In genomic region chr7:133950856-133951255, GRCh38 we compare ENCODE assay signal across 23 cellular contexts.
DNase-seq lines count a peak whose midpoint lies in the region; ATAC-seq and TF ChIP-seq lines count a peak whose summit lies in the region.
"Had no signal": no experiment of that assay in that cellular context is flagged by ENCODE, and none has a peak within 500 bp of the region (broad histone marks: within the 10 kb centered on the region; RNA-seq: fewer than 3 reads in every experiment).

No MANE protein-coding gene starts in this region.

- H3K4me3 Mint-ChIP-seq in nephron progenitor cell, result no peak overlapping the region
- H3K4me3 Mint-ChIP-seq in activated naive CD4-positive, alpha-beta T cell treated with anti-CD3 and anti-CD28 coated beads for 36 hours, result no peak overlapping the region
- H3K4me3 Mint-ChIP-seq in effector memory CD8-positive, alpha-beta T cell, result no peak overlapping the region
- H3K4me3 Mint-ChIP-seq: B cell; CD14-positive monocyte; CD8-positive, alpha-beta memory T cell had no signal

- no peak for TF ChIP-seq POLR2A in erythroblast (IDR thresholded peaks at IDR 0.05; ENCODE audit: low read length)

- intact Hi-C loops in activated naive CD4-positive, alpha-beta T cell treated with anti-CD3 and anti-CD28 coated beads for 36 hours (cut with micrococcal nuclease), result no loop called here

- peaks cover 11% of the 10 kb centered on the region for H3K4me1 Mint-ChIP-seq in nephron progenitor cell
- no peaks in the 10 kb centered on the region for H3K4me1 Mint-ChIP-seq in activated naive CD4-positive, alpha-beta T cell treated with anti-CD3 and anti-CD28 coated beads for 36 hours (ENCODE audit: low read depth)
- peaks cover 0 to 2% of the 10 kb centered on the region in 2 donors for H3K4me1 Mint-ChIP-seq in effector memory CD8-positive, alpha-beta T cell (ENCODE audit: low read depth in 2 of 2)
- H3K4me1 Mint-ChIP-seq: B cell; CD14-positive monocyte; CD8-positive, alpha-beta memory T cell had no signal

- CTCF ChIA-PET in activated naive CD4-positive, alpha-beta T cell treated with anti-CD3 and anti-CD28 coated beads for 36 hours (lab: Charles Lee), result interaction anchor here (0.6 kb wide), 1 partner anchor 148 kb away, joined by 5 read pairs; no protein-coding TSS in a partner anchor

- TF ChIP-seq CTCF in nephron progenitor cell (IDR thresholded peaks at IDR 0.05), result no peak

- DNase-seq in H7, result peak; percentile 36
- peak; percentile 15 for DNase-seq in NCI-H524 treated with DMSO at 0.1 percent for 48 hours (lab: John Stamatoyannopoulos, UW)
- DNase-seq in cerebellum (ENCODE audit: low spot score), result peak; percentile 38
- DNase-seq in nephron progenitor cell, result peak; percentile 4
- DNase-seq in activated effector memory CD4-positive, alpha-beta T cell treated with Interleukin-2 at 50 U/mL for 16 hours, result no peak
- DNase-seq in erythroblast (lab: John Stamatoyannopoulos, UW), result no peak
- no peak for DNase-seq in activated naive CD4-positive, alpha-beta T cell treated with anti-CD3 and anti-CD28 coated beads for 36 hours
- DNase-seq in effector memory CD8-positive, alpha-beta T cell, result no peak
- DNase-seq: Calu3; CD8-positive, alpha-beta memory T cell; GM23248; HCEC 1CT; KG1; MG63; NCI-H1105 treated with DMSO at 0.1 percent for 48 hours; NCI-H2029 treated with DMSO at 0.1 percent for 48 hours; NCI-H345; NCI-H510A treated with DMSO at 0.1 percent for 48 hours; NCI-H774; PC-3; SJCRH30 had no signal

- no peaks in the 10 kb centered on the region for H3K27me3 Mint-ChIP-seq in nephron progenitor cell (ENCODE audit: low read depth, poor library complexity)
- H3K27me3 Mint-ChIP-seq in activated naive CD4-positive, alpha-beta T cell treated with anti-CD3 and anti-CD28 coated beads for 36 hours (ENCODE audit: low read depth), result no peaks in the 10 kb centered on the region
- no peaks in the 10 kb centered on the region for H3K27me3 Mint-ChIP-seq in effector memory CD8-positive, alpha-beta T cell
- H3K27me3 Mint-ChIP-seq: B cell had no signal

- no peaks in the 10 kb centered on the region for H3K36me3 ChIP-seq in H7 (replicated peaks; ENCODE audit: control insufficient read depth, insufficient read depth, low read length)
- H3K36me3 ChIP-seq: MG63, SJCRH30 had no signal

- H3K4me3 ChIP-seq in H7 (ENCODE audit: insufficient read depth, low read depth, low read length), result no peak overlapping the region
- H3K4me3 ChIP-seq: GM23248, MG63, SJCRH30 had no signal

- ATAC-seq in effector memory CD8-positive, alpha-beta T cell (replicated peaks), result no peak
- ATAC-seq: PC-3 had no signal

- H3K27ac Mint-ChIP-seq in nephron progenitor cell, result no peak overlapping the region
- H3K27ac Mint-ChIP-seq in activated naive CD4-positive, alpha-beta T cell treated with anti-CD3 and anti-CD28 coated beads for 36 hours, result no peak overlapping the region
- no peak overlapping the region for H3K27ac Mint-ChIP-seq in effector memory CD8-positive, alpha-beta T cell
- H3K27ac Mint-ChIP-seq: B cell; CD14-positive monocyte; CD8-positive, alpha-beta memory T cell had no signal

- peaks cover 30% of the 10 kb centered on the region for H3K36me3 Mint-ChIP-seq in nephron progenitor cell (ENCODE audit: low read depth)
- H3K36me3 Mint-ChIP-seq in activated naive CD4-positive, alpha-beta T cell treated with anti-CD3 and anti-CD28 coated beads for 36 hours (ENCODE audit: low read depth), result peaks cover 40% of the 10 kb centered on the region
- H3K36me3 Mint-ChIP-seq in effector memory CD8-positive, alpha-beta T cell (ENCODE audit: insufficient read depth), result peaks cover 4% of the 10 kb centered on the region

- no peaks in the 10 kb centered on the region for H3K9me3 Mint-ChIP-seq in nephron progenitor cell
- peaks cover 4% of the 10 kb centered on the region for H3K9me3 Mint-ChIP-seq in activated naive CD4-positive, alpha-beta T cell treated with anti-CD3 and anti-CD28 coated beads for 36 hours
- no peaks in the 10 kb centered on the region for H3K9me3 Mint-ChIP-seq in effector memory CD8-positive, alpha-beta T cell

- H3K27me3 ChIP-seq in H7 (ENCODE audit: control insufficient read depth, insufficient read depth, low read length), result no peaks in the 10 kb centered on the region
- H3K27me3 ChIP-seq: MG63, SJCRH30 had no signal

Comparison
In these comparisons a context has a peak if more than half of its experiments do, and no peak if none do; other contexts are left out.
1. DNase-seq: peak in H7 (single experiment), NCI-H524 treated with DMSO at 0.1 percent for 48 hours (single experiment), cerebellum (single experiment) and nephron progenitor cell (single experiment); none in activated effector memory CD4-positive, alpha-beta T cell treated with Interleukin-2 at 50 U/mL for 16 hours (single experiment), erythroblast (0 of 2), activated naive CD4-positive, alpha-beta T cell treated with anti-CD3 and anti-CD28 coated beads for 36 hours (single experiment) and effector memory CD8-positive, alpha-beta T cell (0 of 3).